In the genomic region with DNA sequence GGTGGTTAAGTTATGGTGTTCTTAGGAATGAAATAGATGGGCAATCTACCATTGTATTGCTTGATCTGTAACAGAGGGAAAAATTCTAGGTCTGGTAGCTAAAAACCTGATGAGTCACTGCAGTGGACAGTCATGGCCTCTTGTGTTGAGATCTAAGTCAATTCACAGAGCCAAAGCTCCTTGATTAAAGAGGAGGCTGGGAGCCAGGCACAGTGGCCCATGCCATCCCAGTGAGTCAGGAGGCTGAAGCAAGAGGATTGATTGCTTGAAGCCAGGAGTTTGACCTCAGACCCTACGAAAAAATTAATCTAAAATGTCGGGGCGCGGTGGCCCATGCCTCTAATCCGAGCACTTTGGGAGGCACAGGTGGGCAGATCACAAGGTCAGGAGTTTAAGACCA, we compare ENCODE assay signal across 13 cellular contexts.
DNase-seq lines count a peak whose midpoint lies in the region; ATAC-seq and TF ChIP-seq lines count a peak whose summit lies in the region.
"Had no signal": no experiment of that assay in that cellular context is flagged by ENCODE, and none has a peak within 500 bp of the region (broad histone marks: within the 10 kb centered on the region; RNA-seq: fewer than 3 reads in every experiment).

No MANE protein-coding gene starts in this region.

- DNase-seq in Daoy (ENCODE audit: low read depth) (peak; percentile 57), RPMI7951 (ENCODE audit: low read depth) (peak; percentile 91), fibroblast of mammary gland (ENCODE audit: low read depth) (peak; percentile 98), renal cortical epithelial cell (ENCODE audit: low read depth) (peak; percentile 92), GDM1 (lab: John Stamatoyannopoulos, UW) (no peak), globus pallidus (ENCODE audit: low spot score) (no peak)
- DNase-seq: activated CD4-positive, CD25-positive, alpha-beta regulatory T cell treated with anti-CD3 and anti-CD28 coated beads, Interleukin-2, amount 50 U/mL, for 72 hours; activated effector memory CD4-positive, alpha-beta T cell treated with anti-CD3 and anti-CD28 coated beads, Interleukin-2, amount 50 U/mL, for 16 hours; H7; NCI-H1930 had no signal

- TF ChIP-seq CTCF in fibroblast of mammary gland (conservative IDR thresholded peaks at IDR 0.05; ENCODE audit: control insufficient read depth, insufficient read depth, low read depth, low read length): no peak

- ATAC-seq in GM21526 (IDR thresholded peaks at IDR 0.05; ENCODE audit: low FRiP score, unreplicated experiment) (no peak), GM21576 (IDR thresholded peaks at IDR 0.05; ENCODE audit: unreplicated experiment) (no peak)

- H3K4me3 ChIP-seq in fibroblast of mammary gland (ENCODE audit: control insufficient read depth, low read depth, low read length): no peak overlapping the region
- H3K4me3 ChIP-seq: right atrium auricular region had no signal

Comparison
In these comparisons a context has a peak if more than half of its experiments do, and no peak if none do; other contexts are left out.
1. DNase-seq: peak in Daoy (single experiment), RPMI7951 (single experiment), fibroblast of mammary gland (single experiment) and renal cortical epithelial cell (single experiment); none in GDM1 (single experiment) and globus pallidus (single experiment).